In the genomic region with DNA sequence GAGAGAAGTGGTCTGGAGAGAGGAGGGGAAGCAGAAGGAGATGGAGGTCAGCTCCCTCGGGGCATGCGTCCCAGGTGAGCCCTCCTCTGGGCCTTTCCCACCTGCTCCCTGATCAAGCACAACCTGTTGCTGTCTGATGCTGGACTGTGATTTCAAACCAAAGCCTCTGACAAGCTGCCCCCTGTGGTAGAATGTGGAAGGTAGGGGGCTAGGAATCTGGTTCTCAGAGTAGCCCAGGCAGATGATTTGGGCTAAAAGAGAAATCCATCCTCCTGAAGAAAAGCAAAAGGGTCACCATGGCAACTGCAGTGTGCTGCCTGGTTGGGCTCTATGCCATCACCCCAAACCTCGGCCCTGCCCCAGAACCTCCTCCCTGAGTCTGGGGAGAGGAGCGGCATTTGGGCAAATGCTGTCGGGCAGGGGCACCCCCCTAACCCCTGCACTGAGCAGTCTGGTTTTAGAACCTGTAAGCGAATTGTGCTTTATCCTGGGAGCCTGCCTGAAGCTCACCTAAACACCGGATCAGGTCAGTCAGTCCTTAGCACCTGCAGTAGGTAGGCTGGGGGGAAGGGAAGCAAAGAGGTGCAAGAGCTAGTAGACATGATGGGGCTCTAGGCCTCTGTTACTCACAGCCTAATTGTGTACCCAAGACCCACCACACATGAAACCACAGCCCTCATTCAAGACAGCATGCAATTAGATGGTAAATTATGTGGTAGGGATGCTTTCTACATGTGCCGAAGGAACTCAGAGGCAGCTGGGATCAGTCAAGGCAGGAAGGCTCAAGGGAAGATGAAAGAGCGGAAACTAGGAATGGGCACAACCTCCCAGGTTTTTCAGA, we compare ENCODE assay signal across 15 cellular contexts.
A peak's percentile ranks its signal among the peaks of the same experiment; 100 is the strongest.
DNase-seq lines count a peak whose midpoint lies in the region; ATAC-seq, FAIRE-seq and TF ChIP-seq lines count a peak whose summit lies in the region.
"Had no signal": no experiment of that assay in that cellular context is flagged by ENCODE, and none has a peak within 500 bp of the region (broad histone marks: within the 10 kb centered on the region; RNA-seq: fewer than 3 reads in every experiment).

No MANE protein-coding gene starts in this region.

- CTCF ChIA-PET in CD4-positive, alpha-beta memory T cell (lab: Charles Lee; ENCODE audit: partially characterized antibody): interaction anchor here (0.6 to 1.6 kb wide), 3 partner anchors 15 to 255 kb away, joined by 3 to 6 read pairs (median 4); no protein-coding TSS in a partner anchor
- CTCF ChIA-PET in HEK293 (lab: Yijun Ruan, JAX): interaction anchor here (0.6 kb wide), 2 partner anchors 14 to 51 kb away, joined by 3 to 4 read pairs; no protein-coding TSS in a partner anchor

- H3K36me3 ChIP-seq in CD4-positive, alpha-beta memory T cell (ENCODE audit: insufficient read depth, low read length): no peaks in the 10 kb centered on the region
- H3K36me3 ChIP-seq in HEK293 (ENCODE audit: control insufficient read depth in 2 of 2, insufficient read depth in 1 of 2, low read length in 2 of 2) (peaks cover 0 to 38% of the 10 kb centered on the region in 2 experiments; a peak in 2 of 3 replicates), neural cell (ENCODE audit: insufficient read depth, low read length) (no peaks in the 10 kb centered on the region)
- H3K36me3 ChIP-seq: SJSA1 had no signal

- POLR2A ChIA-PET in CD4-positive, alpha-beta memory T cell (lab: Charles Lee; ENCODE audit: partially characterized antibody): interaction anchor here (1.9 kb wide), 1 partner anchor 16 kb away, joined by 14 read pairs; no protein-coding TSS in a partner anchor
- POLR2A ChIA-PET in HEK293 (lab: Yijun Ruan, JAX): no interaction called here

- no peaks in the 10 kb centered on the region for H3K27me3 Mint-ChIP-seq in CD4-positive, alpha-beta memory T cell
- H3K27me3 Mint-ChIP-seq: stimulated activated naive B cell treated with anti-CD40 and anti-IgM and Interleukin-4, amounts not matched to agents 10 μg/mL and 1 μg/mL and 100 μg/mL, for 72 hours had no signal

- H3K9me3 Mint-ChIP-seq in CD4-positive, alpha-beta memory T cell: peaks cover 0 to 2% (median 0%) of the 10 kb centered on the region in 8 donors
- H3K9me3 Mint-ChIP-seq: activated T-helper 2 cell treated with anti-CD3 and anti-CD28 coated beads, Interferon-gamma antibody, Interleukin-2, Interleukin-4, amounts not matched to agents 10 μg/mL and 5 μg/mL and 100 μg/mL, durations not matched to agents 14 hours and 24 hours and 36 hours; stimulated activated naive B cell treated with anti-CD40 and anti-IgM and Interleukin-4, amounts not matched to agents 10 μg/mL and 1 μg/mL and 100 μg/mL, for 72 hours had no signal

- H4K20me1 ChIP-seq in neural cell (ENCODE audit: insufficient read depth): no peaks in the 10 kb centered on the region

- peak overlapping the region in 6 of 7 donors; percentile 14 to 87 (median 48) for H3K27ac Mint-ChIP-seq in CD4-positive, alpha-beta memory T cell
- H3K27ac Mint-ChIP-seq: activated T-helper 2 cell treated with anti-CD3 and anti-CD28 coated beads, Interferon-gamma antibody, Interleukin-2, Interleukin-4, amounts not matched to agents 10 μg/mL and 5 μg/mL and 100 μg/mL, durations not matched to agents 14 hours and 24 hours and 36 hours; stimulated activated naive B cell treated with anti-CD40 and anti-IgM and Interleukin-4, amounts not matched to agents 10 μg/mL and 1 μg/mL and 100 μg/mL, for 72 hours had no signal

- no peak overlapping the region for H3K4me3 Mint-ChIP-seq in CD4-positive, alpha-beta memory T cell
- H3K4me3 Mint-ChIP-seq: stimulated activated naive B cell treated with anti-CD40 and anti-IgM and Interleukin-4, amounts not matched to agents 10 μg/mL and 1 μg/mL and 100 μg/mL, for 72 hours had no signal

- no peaks in the 10 kb centered on the region for H3K9me3 ChIP-seq in CD4-positive, alpha-beta memory T cell (ENCODE audit: control insufficient read depth in 1 of 2, low read length in 2 of 2)
- H3K9me3 ChIP-seq in HEK293 (ENCODE audit: control insufficient read depth, insufficient read depth, low read depth, low read length): no peaks in the 10 kb centered on the region
- no peaks in the 10 kb centered on the region for H3K9me3 ChIP-seq in neural cell (ENCODE audit: low read length)
- H3K9me3 ChIP-seq: SJSA1 had no signal

- no peaks in the 10 kb centered on the region for H3K9me2 ChIP-seq in neural cell (ENCODE audit: insufficient read depth, low read length)

- no peak overlapping the region for H3K4me3 ChIP-seq in CD4-positive, alpha-beta memory T cell (ENCODE audit: low read length in 2 of 2)
- H3K4me3 ChIP-seq in HEK293 (ENCODE audit: low read depth, low read length): no peak overlapping the region
- peak overlapping the region; percentile 56 for H3K4me3 ChIP-seq in neural cell (ENCODE audit: low read length)
- H3K4me3 ChIP-seq: SJSA1 had no signal

- peaks cover 14 to 31% (median 17%) of the 10 kb centered on the region in 4 donors for H3K4me1 Mint-ChIP-seq in CD4-positive, alpha-beta memory T cell

- DNase-seq in CD4-positive, alpha-beta memory T cell: no peak
- DNase-seq in cerebellar cortex (ENCODE audit: low spot score) (peak; percentile 61), HuH-7.5 (ENCODE audit: low spot score) (no peak), HTR-8/SVneo (ENCODE audit: insufficient read length, low spot score) (no peak)
- DNase-seq: activated CD4-positive, alpha-beta T cell treated with anti-CD3 and anti-CD28 coated beads for 1 hour; foreskin fibroblast; MM.1S; stimulated activated CD4-positive, alpha-beta T cell treated with anti-CD3 and anti-CD28 coated beads, Interleukin-2, amount 100 ng/mL, for 24 hours; stimulated activated naive B cell treated with anti-CD40 and anti-IgM and Interleukin-4, amounts not matched to agents 10 μg/mL and 1 μg/mL and 100 μg/mL, for 72 hours had no signal

- no peak for FAIRE-seq in HTR-8/SVneo (lab: Jason Lieb, UNC)

- intact Hi-C loops in CD4-positive, alpha-beta memory T cell (cut with micrococcal nuclease): no loop called here

- no peaks in the 10 kb centered on the region for H3K4me1 ChIP-seq in CD4-positive, alpha-beta memory T cell (ENCODE audit: insufficient read depth, low read length)
- H3K4me1 ChIP-seq in HEK293 (ENCODE audit: control insufficient read depth, insufficient read depth, low read length): 0 out of 2 replicates have a peak, but pooled peaks cover 2% of the 10 kb centered on the region
- H3K4me1 ChIP-seq: SJSA1 had no signal

- TF ChIP-seq CTCF in HEK293 (tag by site-specific recombination; IDR thresholded peaks at IDR 0.05) (no peak), neural cell (IDR thresholded peaks at IDR 0.05; ENCODE audit: poor library complexity, severe bottlenecking) (peak; percentile 28)

- H3K4me2 ChIP-seq in neural cell (ENCODE audit: low read length): no peak overlapping the region

- no peaks in the 10 kb centered on the region for H3K79me2 ChIP-seq in neural cell (replicated peaks; ENCODE audit: insufficient read depth, low read length)

- H3K9ac ChIP-seq in neural cell (ENCODE audit: low read length): peak overlapping the region; percentile 74

- TF ChIP-seq RAD21 in neural cell (conservative IDR thresholded peaks at IDR 0.05): no peak

- H2AFZ ChIP-seq in neural cell (ENCODE audit: low read depth, low read length): no peak overlapping the region

- ATAC-seq in GM18909 (IDR thresholded peaks at IDR 0.05; ENCODE audit: poor library complexity, unreplicated experiment) (no peak), HG03565 (IDR thresholded peaks at IDR 0.05; ENCODE audit: unreplicated experiment) (no peak)
- ATAC-seq: stimulated activated naive B cell treated with anti-CD40 and anti-IgM and Interleukin-4, amounts not matched to agents 10 μg/mL and 1 μg/mL and 100 μg/mL, for 72 hours had no signal

- H3F3A ChIP-seq in neural cell (ENCODE audit: insufficient read depth, low read length, poor library complexity, severe bottlenecking): peaks cover 6% of the 10 kb centered on the region

- no peak overlapping the region for H3K27ac ChIP-seq in CD4-positive, alpha-beta memory T cell (ENCODE audit: low read depth, low read length)
- H3K27ac ChIP-seq in HEK293 (ENCODE audit: extremely low read depth, low read depth, low read length) (no peak overlapping the region), neural cell (ENCODE audit: low read length) (peak overlapping the region; percentile 97)
- H3K27ac ChIP-seq: SJSA1 had no signal

- peaks cover 15 to 41% of the 10 kb centered on the region in 2 donors for H3K36me3 Mint-ChIP-seq in CD4-positive, alpha-beta memory T cell

- H3K27me3 ChIP-seq in CD4-positive, alpha-beta memory T cell (ENCODE audit: insufficient read depth, low read length): no peaks in the 10 kb centered on the region
- no peaks in the 10 kb centered on the region for H3K27me3 ChIP-seq in neural cell (ENCODE audit: insufficient read depth, low read depth, low read length)
- H3K27me3 ChIP-seq: SJSA1 had no signal

- no peak for TF ChIP-seq EP300 in neural cell (conservative IDR thresholded peaks at IDR 0.05; ENCODE audit: poor library complexity, severe bottlenecking)

TF ChIP-seq in HEK293, 187 proteins besides CTCF, POLR2A, EP300 and RAD21:
- TF ChIP-seq ZNF76 (tag by site-specific recombination; IDR thresholded peaks at IDR 0.05; ENCODE audit: borderline replicate concordance, low read depth): no peak
- TF ChIP-seq SP7 (tag by site-specific recombination; IDR thresholded peaks at IDR 0.05): peak; percentile 52; the same call in 1 of the 2 replicates
- peak; percentile 90 for TF ChIP-seq SCRT2 (tag by site-specific recombination; IDR thresholded peaks at IDR 0.05)

TF ChIP-seq in neural cell, 6 proteins besides CTCF, POLR2A, EP300 and RAD21 (continues in another document):
- TF ChIP-seq MXI1 (conservative IDR thresholded peaks at IDR 0.05; ENCODE audit: poor library complexity, severe bottlenecking) (no peak), SMC3 (conservative IDR thresholded peaks at IDR 0.05; ENCODE audit: poor library complexity) (no peak), POLR2AphosphoS5 (IDR thresholded peaks at IDR 0.05) (no peak)
